In the genomic region with DNA sequence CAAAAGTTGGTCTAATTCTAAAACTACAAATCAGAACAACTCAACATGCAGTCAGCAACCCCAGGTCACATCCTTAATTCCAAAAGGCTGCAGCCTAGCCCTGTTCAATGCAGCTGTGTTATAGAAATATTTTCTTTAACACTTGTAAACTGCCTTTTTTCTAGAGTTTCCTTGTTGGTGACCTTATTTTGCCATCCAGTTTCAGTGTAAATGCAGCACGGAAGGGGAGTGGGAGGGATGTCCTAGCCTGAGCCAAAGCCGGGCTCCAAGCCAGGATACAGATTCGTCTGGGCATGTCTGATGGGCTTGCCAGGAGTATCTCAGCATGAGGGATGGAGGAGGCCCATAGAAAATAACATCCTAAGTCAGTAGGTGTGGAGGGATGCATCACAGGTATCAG, we compare ENCODE assay signal across 11 cellular contexts. TPM values are rescaled to one million over a fixed set of nuclear protein-coding genes. Genes with fewer than 3 reads are reported as not detected.
DNase-seq lines count a peak whose midpoint lies in the region; ATAC-seq and TF ChIP-seq lines count a peak whose summit lies in the region.
"Had no signal": no experiment of that assay in that cellular context is flagged by ENCODE, and none has a peak within 500 bp of the region (broad histone marks: within the 10 kb centered on the region; RNA-seq: fewer than 3 reads in every experiment).

No MANE protein-coding gene starts in this region.

- H3K36me3 Mint-ChIP-seq in type B pancreatic cell = no peaks in the 10 kb centered on the region
- H3K36me3 Mint-ChIP-seq: activated naive CD8-positive, alpha-beta T cell had no signal

- in situ Hi-C loops in HAP-1 (cut with MboI; ENCODE audit: low sequenced_read_pairs) = no loop called here

- H3K4me3 Mint-ChIP-seq in type B pancreatic cell = no peak overlapping the region
- H3K4me3 Mint-ChIP-seq: activated naive CD8-positive, alpha-beta T cell had no signal

- no peak for ATAC-seq in GM18907 (IDR thresholded peaks at IDR 0.05; ENCODE audit: unreplicated experiment)
- ATAC-seq: left lobe of liver had no signal

- H3K9me3 Mint-ChIP-seq in type B pancreatic cell = no peaks in the 10 kb centered on the region

- peaks cover 20% of the 10 kb centered on the region for H3K4me1 Mint-ChIP-seq in type B pancreatic cell (ENCODE audit: unreplicated experiment)

- peak overlapping the region; percentile 24 for H3K27ac Mint-ChIP-seq in type B pancreatic cell

- TF ChIP-seq CTCF in type B pancreatic cell (conservative IDR thresholded peaks at IDR 0.05) = no peak

- no peaks in the 10 kb centered on the region for H3K9me3 ChIP-seq in HAP-1

- no peaks in the 10 kb centered on the region for H3K4me1 ChIP-seq in HAP-1

- DNase-seq in NCI-H1694 (lab: John Stamatoyannopoulos, UW) = peak; percentile 97
- peak; percentile 85 for DNase-seq in astrocyte of the hippocampus (ENCODE audit: low read depth, low spot score)
- DNase-seq in hippocampal formation (lab: John Stamatoyannopoulos, UW) = peak; percentile 22 to 36
- no peak for DNase-seq in type B pancreatic cell (ENCODE audit: extremely low spot score, unreplicated experiment)
- no peak for DNase-seq in ecto neural progenitor cell (ENCODE audit: low spot score)
- DNase-seq in NCI-H524 treated with DMSO at 0.1 percent for 48 hours (lab: John Stamatoyannopoulos, UW) = no peak
- no peak for DNase-seq in HAP-1 (ENCODE audit: low spot score in 2 of 2)
- DNase-seq: stimulated activated CD4-positive, alpha-beta T cell treated with anti-CD3 and anti-CD28 coated beads, Interleukin-1b, Interleukin-23, amount 100 ng/mL, for 48 hours had no signal

- H3K36me3 ChIP-seq in HAP-1 (replicated peaks) = no peaks in the 10 kb centered on the region

- no peaks in the 10 kb centered on the region for H3K27me3 Mint-ChIP-seq in type B pancreatic cell

- H3K4me3 ChIP-seq in HAP-1 = no peak overlapping the region

- no peaks in the 10 kb centered on the region for H3K27me3 ChIP-seq in HAP-1 (ENCODE audit: low read depth)

RNA-seq across cellular contexts. Expression of a gene that starts 17.7 kb away (rescaled TPM):
- total RNA-seq in type B pancreatic cell (ENCODE audit: low replicate concordance) = 75.0 and 94.5 TPM in 2 replicates

Comparison
In these comparisons a context has a peak if more than half of its experiments do, and no peak if none do; other contexts are left out.
1. DNase-seq: peak in NCI-H1694 (single experiment), astrocyte of the hippocampus (single experiment) and hippocampal formation (2 of 2); none in type B pancreatic cell (single experiment), ecto neural progenitor cell (single experiment), NCI-H524 treated with DMSO at 0.1 percent for 48 hours (single experiment) and HAP-1 (0 of 2).